Comparison of ENCODE assay signal across 1 cellular context in genomic region chr7:100852048-100852872, GRCh38.
A peak's percentile ranks its signal among the peaks of the same experiment; 100 is the strongest.
TF ChIP-seq lines count a peak whose summit lies in the region.

SLC12A9 (plus strand) TSS chr7:100852713; CDS start chr7:100854198, 1,485 bp downstream.

TF ChIP-seq in K562, 482 proteins besides CTCF, POLR2A, EP300 and RAD21 (continued from another document and continues in another):
- TF ChIP-seq, protein P1, sequence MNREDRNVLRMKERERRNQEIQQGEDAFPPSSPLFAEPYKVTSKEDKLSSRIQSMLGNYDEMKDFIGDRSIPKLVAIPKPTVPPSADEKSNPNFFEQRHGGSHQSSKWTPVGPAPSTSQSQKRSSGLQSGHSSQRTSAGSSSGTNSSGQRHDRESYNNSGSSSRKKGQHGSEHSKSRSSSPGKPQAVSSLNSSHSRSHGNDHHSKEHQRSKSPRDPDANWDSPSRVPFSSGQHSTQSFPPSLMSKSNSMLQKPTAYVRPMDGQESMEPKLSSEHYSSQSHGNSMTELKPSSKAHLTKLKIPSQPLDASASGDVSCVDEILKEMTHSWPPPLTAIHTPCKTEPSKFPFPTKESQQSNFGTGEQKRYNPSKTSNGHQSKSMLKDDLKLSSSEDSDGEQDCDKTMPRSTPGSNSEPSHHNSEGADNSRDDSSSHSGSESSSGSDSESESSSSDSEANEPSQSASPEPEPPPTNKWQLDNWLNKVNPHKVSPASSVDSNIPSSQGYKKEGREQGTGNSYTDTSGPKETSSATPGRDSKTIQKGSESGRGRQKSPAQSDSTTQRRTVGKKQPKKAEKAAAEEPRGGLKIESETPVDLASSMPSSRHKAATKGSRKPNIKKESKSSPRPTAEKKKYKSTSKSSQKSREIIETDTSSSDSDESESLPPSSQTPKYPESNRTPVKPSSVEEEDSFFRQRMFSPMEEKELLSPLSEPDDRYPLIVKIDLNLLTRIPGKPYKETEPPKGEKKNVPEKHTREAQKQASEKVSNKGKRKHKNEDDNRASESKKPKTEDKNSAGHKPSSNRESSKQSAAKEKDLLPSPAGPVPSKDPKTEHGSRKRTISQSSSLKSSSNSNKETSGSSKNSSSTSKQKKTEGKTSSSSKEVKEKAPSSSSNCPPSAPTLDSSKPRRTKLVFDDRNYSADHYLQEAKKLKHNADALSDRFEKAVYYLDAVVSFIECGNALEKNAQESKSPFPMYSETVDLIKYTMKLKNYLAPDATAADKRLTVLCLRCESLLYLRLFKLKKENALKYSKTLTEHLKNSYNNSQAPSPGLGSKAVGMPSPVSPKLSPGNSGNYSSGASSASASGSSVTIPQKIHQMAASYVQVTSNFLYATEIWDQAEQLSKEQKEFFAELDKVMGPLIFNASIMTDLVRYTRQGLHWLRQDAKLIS (CRISPR knock-in tag; IDR thresholded peaks at IDR 0.05): peak; percentile 64; the same call in 1 of the 2 replicates
- TF ChIP-seq ZNF12 (CRISPR knock-in tag; IDR thresholded peaks at IDR 0.05) (peak; percentile 85; the same call in 1 of the 2 replicates), NFXL1 (CRISPR knock-in tag; IDR thresholded peaks at IDR 0.05) (no peak), PHF20 (IDR thresholded peaks at IDR 0.05; ENCODE audit: partially characterized antibody) (no peak), ZNF398 (CRISPR knock-in tag; IDR thresholded peaks at IDR 0.05) (no peak), CREM (IDR thresholded peaks at IDR 0.05; ENCODE audit: low read depth) (peak; percentile 30; the same call in 1 of the 2 replicates), RBM14 (IDR thresholded peaks at IDR 0.05; ENCODE audit: borderline replicate concordance, insufficient read depth, low read depth, low read length) (no peak), ZNF282 (CRISPR knock-in tag; IDR thresholded peaks at IDR 0.05) (no peak), TAF9B (IDR thresholded peaks at IDR 0.05; ENCODE audit: partially characterized antibody) (no peak), ZNF184 (CRISPR knock-in tag; IDR thresholded peaks at IDR 0.05) (no peak), ZNF354B (CRISPR knock-in tag; IDR thresholded peaks at IDR 0.05) (no peak; the same call in 1 of the 2 replicates), SMARCE1 (IDR thresholded peaks at IDR 0.05) (no peak), NR2C2 (CRISPR knock-in tag; IDR thresholded peaks at IDR 0.05) (peak; percentile 11; the same call in 1 of the 2 replicates), NR2C2 (tag; IDR thresholded peaks at IDR 0.05) (0 out of 2 replicates have a peak, but pooled peaks have one; percentile 34), MEF2A (IDR thresholded peaks at IDR 0.05; ENCODE audit: control insufficient read depth, low read depth, low read length) (no peak), SMAD4 (CRISPR knock-in tag; conservative IDR thresholded peaks at IDR 0.05) (0 out of 2 replicates have a peak, but pooled peaks have one; percentile 39), SMC3 (conservative IDR thresholded peaks at IDR 0.05; ENCODE audit: insufficient read depth, low read depth, low read length) (peak; percentile 96), TCF7L2 (IDR thresholded peaks at IDR 0.05; ENCODE audit: low read depth, low read length) (no peak), NR4A1 (CRISPR knock-in tag; IDR thresholded peaks at IDR 0.05) (peak; percentile 48; the same call in 1 of the 2 replicates), NR4A1 (tag; IDR thresholded peaks at IDR 0.05) (no peak; the same call in 1 of the 2 replicates), TEAD2 (tag; IDR thresholded peaks at IDR 0.05) (no peak), ZBTB1 (CRISPR knock-in tag; IDR thresholded peaks at IDR 0.05; ENCODE audit: borderline replicate concordance, low read depth) (no peak), SRSF3 (IDR thresholded peaks at IDR 0.05; ENCODE audit: insufficient read depth, low read length) (no peak), MTA1 (IDR thresholded peaks at IDR 0.05; ENCODE audit: borderline replicate concordance) (peak; percentile 38; the same call in 1 of the 2 replicates), RBM34 (IDR thresholded peaks at IDR 0.05; ENCODE audit: borderline replicate concordance, insufficient read depth, low read length) (no peak; the same call in 1 of the 2 replicates), CBX8 (IDR thresholded peaks at IDR 0.05; ENCODE audit: borderline replicate concordance, extremely low read depth, low read depth, low read length, poor library complexity, severe bottlenecking) (no peak), TSHZ1 (CRISPR knock-in tag; IDR thresholded peaks at IDR 0.05) (no peak), NFIC (IDR thresholded peaks at IDR 0.05) (0 out of 2 replicates have a peak, but pooled peaks have one; percentile 5), LARP7 (IDR thresholded peaks at IDR 0.05) (no peak), KDM5B (IDR thresholded peaks at IDR 0.05; ENCODE audit: insufficient replicate concordance, low read depth, low read length) (no peak), ZSCAN29 (IDR thresholded peaks at IDR 0.05) (no peak), GATAD2B (IDR thresholded peaks at IDR 0.05; ENCODE audit: borderline replicate concordance) (no peak; the same call in 1 of the 2 replicates), PTBP1 (IDR thresholded peaks at IDR 0.05; ENCODE audit: low read depth, low read length) (no peak), CC2D1A (IDR thresholded peaks at IDR 0.05) (peak; percentile 94), ZNF778 (CRISPR knock-in tag; IDR thresholded peaks at IDR 0.05) (no peak), L3MBTL2 (IDR thresholded peaks at IDR 0.05) (peak; percentile 94), MIER1 (IDR thresholded peaks at IDR 0.05; ENCODE audit: low read depth) (no peak), ATF6 (CRISPR knock-in tag; IDR thresholded peaks at IDR 0.05) (peak; percentile 60; the same call in 1 of the 2 replicates), TOE1 (IDR thresholded peaks at IDR 0.05; ENCODE audit: borderline replicate concordance) (0 out of 2 replicates have a peak, but pooled peaks have one; percentile 39), TOE1 (CRISPR knock-in tag; IDR thresholded peaks at IDR 0.05; ENCODE audit: borderline replicate concordance, low read depth) (no peak), ZBTB43 (CRISPR knock-in tag; IDR thresholded peaks at IDR 0.05) (peak; percentile 81; the same call in 1 of the 2 replicates), CCAR2 (IDR thresholded peaks at IDR 0.05; ENCODE audit: low read depth, low read length) (no peak), MCM7 (IDR thresholded peaks at IDR 0.05) (no peak), ETV5 (CRISPR knock-in tag; IDR thresholded peaks at IDR 0.05; ENCODE audit: low read depth) (peak; percentile 76), ELF4 (CRISPR knock-in tag; IDR thresholded peaks at IDR 0.05) (no peak), E2F5 (CRISPR knock-in tag; IDR thresholded peaks at IDR 0.05) (no peak)
- TF ChIP-seq, protein P2, sequence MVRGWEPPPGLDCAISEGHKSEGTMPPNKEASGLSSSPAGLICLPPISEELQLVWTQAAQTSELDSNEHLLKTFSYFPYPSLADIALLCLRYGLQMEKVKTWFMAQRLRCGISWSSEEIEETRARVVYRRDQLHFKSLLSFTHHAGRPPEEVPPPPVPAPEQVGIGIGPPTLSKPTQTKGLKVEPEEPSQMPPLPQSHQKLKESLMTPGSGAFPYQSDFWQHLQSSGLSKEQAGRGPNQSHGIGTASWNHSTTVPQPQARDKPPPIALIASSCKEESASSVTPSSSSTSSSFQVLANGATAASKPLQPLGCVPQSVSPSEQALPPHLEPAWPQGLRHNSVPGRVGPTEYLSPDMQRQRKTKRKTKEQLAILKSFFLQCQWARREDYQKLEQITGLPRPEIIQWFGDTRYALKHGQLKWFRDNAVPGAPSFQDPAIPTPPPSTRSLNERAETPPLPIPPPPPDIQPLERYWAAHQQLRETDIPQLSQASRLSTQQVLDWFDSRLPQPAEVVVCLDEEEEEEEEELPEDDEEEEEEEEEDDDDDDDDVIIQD (CRISPR knock-in tag; IDR thresholded peaks at IDR 0.05): peak; percentile 43; the same call in 1 of the 2 replicates
- TF ChIP-seq, protein P3, sequence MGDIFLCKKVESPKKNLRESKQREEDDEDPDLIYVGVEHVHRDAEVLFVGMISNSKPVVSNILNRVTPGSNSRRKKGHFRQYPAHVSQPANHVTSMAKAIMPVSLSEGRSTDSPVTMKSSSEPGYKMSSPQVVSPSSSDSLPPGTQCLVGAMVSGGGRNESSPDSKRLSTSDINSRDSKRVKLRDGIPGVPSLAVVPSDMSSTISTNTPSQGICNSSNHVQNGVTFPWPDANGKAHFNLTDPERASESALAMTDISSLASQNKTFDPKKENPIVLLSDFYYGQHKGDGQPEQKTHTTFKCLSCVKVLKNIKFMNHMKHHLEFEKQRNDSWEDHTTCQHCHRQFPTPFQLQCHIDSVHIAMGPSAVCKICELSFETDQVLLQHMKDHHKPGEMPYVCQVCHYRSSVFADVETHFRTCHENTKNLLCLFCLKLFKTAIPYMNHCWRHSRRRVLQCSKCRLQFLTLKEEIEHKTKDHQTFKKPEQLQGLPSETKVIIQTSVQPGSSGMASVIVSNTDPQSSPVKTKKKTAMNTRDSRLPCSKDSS (IDR thresholded peaks at IDR 0.05; ENCODE audit: low read depth, partially characterized antibody): no peak
- TF ChIP-seq, protein P4, sequence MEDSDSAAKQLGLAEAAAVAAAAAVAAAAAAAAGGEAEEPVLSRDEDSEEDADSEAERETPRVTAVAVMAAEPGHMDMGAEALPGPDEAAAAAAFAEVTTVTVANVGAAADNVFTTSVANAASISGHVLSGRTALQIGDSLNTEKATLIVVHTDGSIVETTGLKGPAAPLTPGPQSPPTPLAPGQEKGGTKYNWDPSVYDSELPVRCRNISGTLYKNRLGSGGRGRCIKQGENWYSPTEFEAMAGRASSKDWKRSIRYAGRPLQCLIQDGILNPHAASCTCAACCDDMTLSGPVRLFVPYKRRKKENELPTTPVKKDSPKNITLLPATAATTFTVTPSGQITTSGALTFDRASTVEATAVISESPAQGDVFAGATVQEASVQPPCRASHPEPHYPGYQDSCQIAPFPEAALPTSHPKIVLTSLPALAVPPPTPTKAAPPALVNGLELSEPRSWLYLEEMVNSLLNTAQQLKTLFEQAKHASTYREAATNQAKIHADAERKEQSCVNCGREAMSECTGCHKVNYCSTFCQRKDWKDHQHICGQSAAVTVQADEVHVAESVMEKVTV (CRISPR knock-in tag; IDR thresholded peaks at IDR 0.05): peak; percentile 95
